In genomic region chr11:70206226-70206785, GRCh38 we compare ENCODE assay signal across 14 cellular contexts. TPM values are rescaled to one million over a fixed set of nuclear protein-coding genes. Genes with fewer than 3 reads are reported as not detected.
DNase-seq lines count a peak whose midpoint lies in the region; ATAC-seq and TF ChIP-seq lines count a peak whose summit lies in the region.
"Had no signal": no experiment of that assay in that cellular context is flagged by ENCODE, and none has a peak within 500 bp of the region (broad histone marks: within the 10 kb centered on the region; RNA-seq: fewer than 3 reads in every experiment).

No MANE protein-coding gene starts in this region.

- no peak for DNase-seq in CD14-positive monocyte (ENCODE audit: low spot score)
- DNase-seq in CD8-positive, alpha-beta memory T cell, result no peak
- no peak for DNase-seq in activated T-helper 2 cell treated with anti-CD3 and anti-CD28 coated beads, Interferon-gamma antibody, Interleukin-2, Interleukin-4, amounts not matched to agents 10 μg/mL and 5 μg/mL and 100 μg/mL, durations not matched to agents 14 hours and 24 hours and 36 hours (ENCODE audit: low spot score)
- DNase-seq in naive B cell, result no peak
- no peak for DNase-seq in NCI-H1417 treated with DMSO at 0.1 percent for 48 hours (lab: John Stamatoyannopoulos, UW)
- DNase-seq in G401 (ENCODE audit: low spot score), result no peak
- DNase-seq: adrenal gland, cerebellar nuclear complex, foreskin keratinocyte, MG63, NCI-H187 treated with DMSO at 0.1 percent for 48 hours, NCI-H510A had no signal

- H3K27me3 ChIP-seq in CD8-positive, alpha-beta memory T cell (ENCODE audit: insufficient read depth, low read length, poor library complexity, severe bottlenecking), result no peaks in the 10 kb centered on the region
- H3K27me3 ChIP-seq: adrenal gland, foreskin keratinocyte, MG63 had no signal

- H3K27me3 Mint-ChIP-seq in CD14-positive monocyte (ENCODE audit: low read depth in 3 of 3) (peaks cover 0 to 4% (median 1%) of the 10 kb centered on the region in 3 donors), naive B cell (no peaks in the 10 kb centered on the region)
- H3K27me3 Mint-ChIP-seq in CD8-positive, alpha-beta memory T cell, result no peaks in the 10 kb centered on the region
- no peaks in the 10 kb centered on the region for H3K27me3 Mint-ChIP-seq in activated T-helper 2 cell treated with anti-CD3 and anti-CD28 coated beads, Interferon-gamma antibody, Interleukin-2, Interleukin-4, amounts not matched to agents 10 μg/mL and 5 μg/mL and 100 μg/mL, durations not matched to agents 14 hours and 24 hours and 36 hours (ENCODE audit: low read depth)

- no peak for TF ChIP-seq CTCF in CD14-positive monocyte (IDR thresholded peaks at IDR 0.05)

- H3K9me3 ChIP-seq in CD8-positive, alpha-beta memory T cell (ENCODE audit: low read length), result no peaks in the 10 kb centered on the region
- H3K9me3 ChIP-seq: adrenal gland, MG63 had no signal

- intact Hi-C loops in CD14-positive monocyte (cut with micrococcal nuclease), result loop anchor here in 1 of 2 donors (10.0 kb wide), 1 partner anchor 218 kb away; no protein-coding TSS in a partner anchor
- intact Hi-C loops in activated T-helper 2 cell treated with anti-CD3 and anti-CD28 coated beads, Interferon-gamma antibody, Interleukin-2, Interleukin-4, amounts not matched to agents 10 μg/mL and 5 μg/mL and 100 μg/mL, durations not matched to agents 14 hours and 24 hours and 36 hours (cut with micrococcal nuclease), result loop anchor here (10.0 kb wide), 1 partner anchor 188 kb away; the partner anchor contains the start of gene CTTN

- H3K36me3 Mint-ChIP-seq in CD14-positive monocyte (peaks cover 53 to 57% of the 10 kb centered on the region in 2 donors), naive B cell (peaks cover 5 to 26% of the 10 kb centered on the region in 2 donors)
- peaks cover 6 to 70% (median 14%) of the 10 kb centered on the region in 3 donors for H3K36me3 Mint-ChIP-seq in CD8-positive, alpha-beta memory T cell
- H3K36me3 Mint-ChIP-seq in activated T-helper 2 cell treated with anti-CD3 and anti-CD28 coated beads, Interferon-gamma antibody, Interleukin-2, Interleukin-4, amounts not matched to agents 10 μg/mL and 5 μg/mL and 100 μg/mL, durations not matched to agents 14 hours and 24 hours and 36 hours (ENCODE audit: low read depth), result peaks cover 63% of the 10 kb centered on the region

- peaks cover 40% of the 10 kb centered on the region for H3K4me1 ChIP-seq in CD8-positive, alpha-beta memory T cell (ENCODE audit: insufficient read depth, low read length)
- H3K4me1 ChIP-seq: foreskin keratinocyte had no signal

- POLR2A ChIA-PET in CD8-positive, alpha-beta memory T cell (lab: Charles Lee), result no interaction called here

- H3K4me1 Mint-ChIP-seq in CD14-positive monocyte (peaks cover 37% of the 10 kb centered on the region), naive B cell (peaks cover 38 to 57% (median 52%) of the 10 kb centered on the region in 3 donors)
- peaks cover 52 to 70% (median 58%) of the 10 kb centered on the region in 3 donors for H3K4me1 Mint-ChIP-seq in CD8-positive, alpha-beta memory T cell
- peaks cover 36% of the 10 kb centered on the region for H3K4me1 Mint-ChIP-seq in activated T-helper 2 cell treated with anti-CD3 and anti-CD28 coated beads, Interferon-gamma antibody, Interleukin-2, Interleukin-4, amounts not matched to agents 10 μg/mL and 5 μg/mL and 100 μg/mL, durations not matched to agents 14 hours and 24 hours and 36 hours (ENCODE audit: low read depth)

- H3K4me3 Mint-ChIP-seq in CD14-positive monocyte (no peak overlapping the region), naive B cell (peak overlapping the region in 3 of 8 donors; percentile 65 to 97 (median 92))
- H3K4me3 Mint-ChIP-seq in CD8-positive, alpha-beta memory T cell, result peak overlapping the region in 6 of 7 donors; percentile 23 to 98 (median 82)
- peak overlapping the region; percentile 98 for H3K4me3 Mint-ChIP-seq in activated T-helper 2 cell treated with anti-CD3 and anti-CD28 coated beads, Interferon-gamma antibody, Interleukin-2, Interleukin-4, amounts not matched to agents 10 μg/mL and 5 μg/mL and 100 μg/mL, durations not matched to agents 14 hours and 24 hours and 36 hours (ENCODE audit: low read depth)

- H3K27ac ChIP-seq in CD8-positive, alpha-beta memory T cell (ENCODE audit: low read depth, low read length), result no peak overlapping the region
- H3K27ac ChIP-seq: adrenal gland, foreskin keratinocyte had no signal

- peaks cover 0 to 1% (median 0%) of the 10 kb centered on the region in 7 donors for H3K9me3 Mint-ChIP-seq in CD14-positive monocyte
- no peaks in the 10 kb centered on the region for H3K9me3 Mint-ChIP-seq in CD8-positive, alpha-beta memory T cell
- H3K9me3 Mint-ChIP-seq in activated T-helper 2 cell treated with anti-CD3 and anti-CD28 coated beads, Interferon-gamma antibody, Interleukin-2, Interleukin-4, amounts not matched to agents 10 μg/mL and 5 μg/mL and 100 μg/mL, durations not matched to agents 14 hours and 24 hours and 36 hours, result no peaks in the 10 kb centered on the region
- no peaks in the 10 kb centered on the region for H3K9me3 Mint-ChIP-seq in naive B cell

- no peak for ATAC-seq in naive B cell (ENCODE audit: low read depth in 2 of 2)
- ATAC-seq in HG03159 (IDR thresholded peaks at IDR 0.05; ENCODE audit: unreplicated experiment), result no peak
- ATAC-seq in HG02840 (IDR thresholded peaks at IDR 0.05; ENCODE audit: low FRiP score, unreplicated experiment), result no peak
- ATAC-seq: foreskin keratinocyte had no signal

- CTCF ChIA-PET in CD8-positive, alpha-beta memory T cell (lab: Charles Lee), result interaction anchor here (1.2 to 2.0 kb wide), 3 partner anchors 8 to 10 kb away, joined by 3 to 5 read pairs (median 5); no protein-coding TSS in a partner anchor

- H3K4me3 ChIP-seq in CD8-positive, alpha-beta memory T cell (ENCODE audit: low read length), result no peak overlapping the region
- H3K4me3 ChIP-seq: adrenal gland, MG63 had no signal

- H3K36me3 ChIP-seq in CD8-positive, alpha-beta memory T cell (ENCODE audit: insufficient read depth, low read length), result peaks cover 36% of the 10 kb centered on the region

- H3K27ac Mint-ChIP-seq in CD14-positive monocyte (peak overlapping the region in 4 of 7 donors; percentile 1 to 99 (median 48)), naive B cell (peak overlapping the region in 4 of 6 donors; percentile 40 to 77 (median 50))
- peak overlapping the region in 7 of 8 donors; percentile 86 to 99 (median 97) for H3K27ac Mint-ChIP-seq in CD8-positive, alpha-beta memory T cell
- no peak overlapping the region for H3K27ac Mint-ChIP-seq in activated T-helper 2 cell treated with anti-CD3 and anti-CD28 coated beads, Interferon-gamma antibody, Interleukin-2, Interleukin-4, amounts not matched to agents 10 μg/mL and 5 μg/mL and 100 μg/mL, durations not matched to agents 14 hours and 24 hours and 36 hours

- in situ Hi-C loops in G401 (cut with HindIII; ENCODE audit: low sequenced_read_pairs), result no loop called here

RNA-seq across cellular contexts. Expression of gene FADD, which starts 3.2 kb away (rescaled TPM):
- polyA plus RNA-seq in CD14-positive monocyte, result 1 to 10 TPM; 7.7 to 9.5 TPM
- total RNA-seq in CD8-positive, alpha-beta memory T cell, result 10 to 100 TPM; 38.5 to 39.4 TPM
- polyA plus RNA-seq in CD8-positive, alpha-beta memory T cell, result 22.9 TPM
- total RNA-seq in activated T-helper 2 cell treated with anti-CD3 and anti-CD28 coated beads, Interferon-gamma antibody, Interleukin-2, Interleukin-4, amounts not matched to agents 10 μg/mL and 5 μg/mL and 100 μg/mL, durations not matched to agents 14 hours and 24 hours and 36 hours, result 43.0 and 44.3 TPM in 2 replicates
- 10 to 100 TPM in 3 of 6 donors, 1 to 10 TPM in 3; 7.4 to 15.6 (median 10.2) TPM for polyA plus RNA-seq in naive B cell (ENCODE audit: low read depth in 6 of 6)
- 65.3 and 69.2 TPM in 2 replicates for total RNA-seq in G401 (2014; rRNA removed; shearing (Covaris generic))

Comparison
In these comparisons a context has a peak if more than half of its experiments do, and no peak if none do; other contexts are left out.
1. H3K4me3 Mint-ChIP-seq: peak in CD8-positive, alpha-beta memory T cell (6 of 7) and activated T-helper 2 cell treated with anti-CD3 and anti-CD28 coated beads, Interferon-gamma antibody, Interleukin-2, Interleukin-4, amounts not matched to agents 10 μg/mL and 5 μg/mL and 100 μg/mL, durations not matched to agents 14 hours and 24 hours and 36 hours (single experiment); none in CD14-positive monocyte (0 of 2).